In genomic region chr9:133040892-133041479, GRCh38 we compare ENCODE assay signal across 8 cellular contexts. TPM values are rescaled to one million over a fixed set of nuclear protein-coding genes. Genes with fewer than 3 reads are reported as not detected.
DNase-seq lines count a peak whose midpoint lies in the region; TF ChIP-seq lines count a peak whose summit lies in the region.
"Not testable (repeated sequence)": the region's sequence is repeated elsewhere in the genome, so short reads cannot be mapped to it uniquely, and the experiment has no call there.

No MANE protein-coding gene starts in this region.

- not testable (repeated sequence) for H3K27me3 Mint-ChIP-seq in activated CD4-positive, alpha-beta T cell treated with anti-CD3 and anti-CD28 coated beads, Interleukin-2, amount 10 ng/mL, durations not matched to agents 7 days and 5 days; MCF 10A (ENCODE audit: insufficient read depth, unreplicated experiment); neural crest cell (ENCODE audit: low read depth)

- not testable (repeated sequence) for H3K4me2 ChIP-seq in OCI-LY1 (ENCODE audit: low read length)

- not testable (repeated sequence) for H3F3A ChIP-seq in OCI-LY1 (ENCODE audit: insufficient read depth, low read length)

- intact Hi-C loops in MCF 10A (cut with micrococcal nuclease): not testable (repeated sequence)

- not testable (repeated sequence) for H3K4me1 Mint-ChIP-seq in activated CD4-positive, alpha-beta T cell treated with anti-CD3 and anti-CD28 coated beads, Interleukin-2, amount 10 ng/mL, durations not matched to agents 7 days and 5 days; MCF 10A (ENCODE audit: insufficient read depth, unreplicated experiment); neural crest cell

- not testable (repeated sequence) for H3K4me3 ChIP-seq in OCI-LY1 (ENCODE audit: low read depth, low read length, poor library complexity, severe bottlenecking); cardiac muscle cell

- H3K27ac Mint-ChIP-seq in activated CD4-positive, alpha-beta T cell treated with anti-CD3 and anti-CD28 coated beads, Interleukin-2, amount 10 ng/mL, durations not matched to agents 7 days and 5 days; MCF 10A (ENCODE audit: low read depth, unreplicated experiment); neural crest cell (ENCODE audit: unreplicated experiment): not testable (repeated sequence)

- H3K9me3 Mint-ChIP-seq in activated CD4-positive, alpha-beta T cell treated with anti-CD3 and anti-CD28 coated beads, Interleukin-2, amount 10 ng/mL, durations not matched to agents 7 days and 5 days; MCF 10A (ENCODE audit: unreplicated experiment); neural crest cell: not testable (repeated sequence)

- H3K4me1 ChIP-seq in OCI-LY1 (ENCODE audit: insufficient read depth, low read length, severe bottlenecking); cardiac muscle cell (ENCODE audit: low read depth): not testable (repeated sequence)

- peaks cover 30% of the 10 kb centered on the region for H3K36me3 Mint-ChIP-seq in activated CD4-positive, alpha-beta T cell treated with anti-CD3 and anti-CD28 coated beads, Interleukin-2, amount 10 ng/mL, durations not matched to agents 7 days and 5 days (ENCODE audit: low read depth)
- H3K36me3 Mint-ChIP-seq in MCF 10A (ENCODE audit: insufficient read depth, unreplicated experiment) (peaks cover 35% of the 10 kb centered on the region), neural crest cell (ENCODE audit: low read depth) (peaks cover 20% of the 10 kb centered on the region)

- not testable (repeated sequence) for H3K27ac ChIP-seq in OCI-LY1 (ENCODE audit: low read depth, low read length, poor library complexity, severe bottlenecking); cardiac muscle cell; substantia nigra (ENCODE audit: low read depth, low read length, poor library complexity, severe bottlenecking)

- POLR2A ChIA-PET in activated CD4-positive, alpha-beta T cell treated with anti-CD3 and anti-CD28 coated beads, Interleukin-2, amount 10 ng/mL, durations not matched to agents 7 days and 5 days (lab: Charles Lee): not testable (repeated sequence)
- POLR2A ChIA-PET in MCF 10A (lab: Yijun Ruan, JAX): interaction anchor here (1.8 kb wide), 1 partner anchor 10 kb away, joined by 12 read pairs; the partner anchor contains the start of gene GTF3C5

- not testable (repeated sequence) for H3K9me2 ChIP-seq in OCI-LY1 (ENCODE audit: low read depth, low read length)

- not testable (repeated sequence) for H2AFZ ChIP-seq in OCI-LY1 (ENCODE audit: low read length)

- not testable (repeated sequence) for H3K9ac ChIP-seq in OCI-LY1 (ENCODE audit: low read length)

- not testable (repeated sequence) for H3K27me3 ChIP-seq in OCI-LY1 (ENCODE audit: insufficient read depth, low read length); cardiac muscle cell

- not testable (repeated sequence) for H3K9me3 ChIP-seq in OCI-LY1 (ENCODE audit: low read length); cardiac muscle cell (ENCODE audit: low read depth)

- TF ChIP-seq CTCF in OCI-LY1 (IDR thresholded peaks at IDR 0.05; ENCODE audit: low read length): peak; percentile 38; the same call in 1 of the 2 replicates
- peak; percentile 67 for TF ChIP-seq CTCF in MCF 10A (IDR thresholded peaks at IDR 0.05; ENCODE audit: unreplicated experiment)
- TF ChIP-seq CTCF in cardiac muscle cell (IDR thresholded peaks at IDR 0.05; ENCODE audit: low read depth, low read length): peak; percentile 53
- TF ChIP-seq CTCF in neural crest cell (conservative IDR thresholded peaks at IDR 0.05): peak; percentile 69

- not testable (repeated sequence) for H3K79me2 ChIP-seq in OCI-LY1 (ENCODE audit: insufficient read depth, low read length)

- CTCF ChIA-PET in activated CD4-positive, alpha-beta T cell treated with anti-CD3 and anti-CD28 coated beads, Interleukin-2, amount 10 ng/mL, durations not matched to agents 7 days and 5 days (lab: Charles Lee): interaction anchor here (0.6 to 1.6 kb wide), 6 partner anchors 10 to 114 kb away, joined by 3 to 4 read pairs (median 3); partner anchors contain the start of gene GTF3C5
- CTCF ChIA-PET in MCF 10A (lab: Yijun Ruan, JAX): interaction anchor here (0.6 to 1.5 kb wide), 10 partner anchors 8 to 290 kb away, joined by 3 to 11 read pairs (median 4); no protein-coding TSS in a partner anchor

- DNase-seq in COLO668 (lab: John Stamatoyannopoulos, UW; ENCODE audit: unreplicated experiment) (peak; percentile 31), HT-29 (ENCODE audit: low spot score) (peak; percentile 53), MCF 10A (ENCODE audit: unreplicated experiment) (peak; percentile 39), cardiac muscle cell (ENCODE audit: low read depth in 1 of 2, low spot score in 1 of 2) (peak; percentile 38 to 48), neural crest cell (ENCODE audit: low read depth, low spot score) (peak; percentile 57), substantia nigra (lab: John Stamatoyannopoulos, UW) (peak in 29 of 49 donors; percentile 3 to 73 (median 40))
- peak; percentile 51 for DNase-seq in activated CD4-positive, alpha-beta T cell treated with anti-CD3 and anti-CD28 coated beads, Interleukin-2, amount 10 ng/mL, durations not matched to agents 7 days and 5 days

- peaks cover 66% of the 10 kb centered on the region for H3K36me3 ChIP-seq in OCI-LY1 (ENCODE audit: insufficient read depth, low read length)
- peaks cover 26% of the 10 kb centered on the region for H3K36me3 ChIP-seq in cardiac muscle cell

- not testable (repeated sequence) for H3K4me3 Mint-ChIP-seq in activated CD4-positive, alpha-beta T cell treated with anti-CD3 and anti-CD28 coated beads, Interleukin-2, amount 10 ng/mL, durations not matched to agents 7 days and 5 days; MCF 10A (ENCODE audit: unreplicated experiment); neural crest cell

- not testable (repeated sequence) for H4K20me1 ChIP-seq in OCI-LY1 (ENCODE audit: insufficient read depth, low read length)

- not testable (repeated sequence) for BruUV-seq in MCF 10A (replicated peaks; lab: Mats Ljungman, UMichigan)

RNA-seq across cellular contexts. Expression of gene GTF3C5, which starts 10.2 kb away (rescaled TPM):
- total RNA-seq in HT-29 (2014; rRNA removed; shearing (Covaris generic)): 136 and 159 TPM in 2 replicates
- 10 to 100 TPM; 75.1 to 87.9 TPM for total RNA-seq in activated CD4-positive, alpha-beta T cell treated with anti-CD3 and anti-CD28 coated beads, Interleukin-2, amount 10 ng/mL, durations not matched to agents 7 days and 5 days
- total RNA-seq in MCF 10A (2022): 53.9 and 55.4 TPM in 2 replicates
- 83.5 and 99.5 TPM in 2 replicates for total RNA-seq in cardiac muscle cell
- polyA plus RNA-seq in cardiac muscle cell: 81.5 and 84.0 TPM in 2 replicates
- 105 and 108 TPM in 2 replicates for total RNA-seq in neural crest cell

RNA-seq across cellular contexts. Expression of gene CEL, which starts 20.8 kb away (rescaled TPM):
- total RNA-seq in HT-29 (2014; rRNA removed; shearing (Covaris generic)): 0.08 and 0.58 TPM in 2 replicates
- 1 to 10 TPM; 2.8 to 3.5 TPM for total RNA-seq in activated CD4-positive, alpha-beta T cell treated with anti-CD3 and anti-CD28 coated beads, Interleukin-2, amount 10 ng/mL, durations not matched to agents 7 days and 5 days
- 1.4 and 1.9 TPM in 2 replicates for total RNA-seq in MCF 10A (2022)
- total RNA-seq in cardiac muscle cell: 1.1 and 1.6 TPM in 2 replicates
- polyA plus RNA-seq in cardiac muscle cell: 0.73 and 1.3 TPM in 2 replicates
- 3.5 and 3.6 TPM in 2 replicates for total RNA-seq in neural crest cell
